Comparison of ENCODE assay signal across 8 cellular contexts in genomic region chr5:37774912-37775483, GRCh38.
DNase-seq lines count a peak whose midpoint lies in the region; TF ChIP-seq lines count a peak whose summit lies in the region.

No MANE protein-coding gene starts in this region.

- H3K9ac ChIP-seq in neural cell (ENCODE audit: low read length) = no peak overlapping the region

- H3K36me3 Mint-ChIP-seq in T-helper 2 cell treated with Interferon-gamma antibody and Interleukin-4, amounts not matched to agents 5 μg/mL and 100 μg/mL, for 36 hours (ENCODE audit: low read depth) = no peaks in the 10 kb centered on the region

- no peaks in the 10 kb centered on the region for H3K79me2 ChIP-seq in neural cell (replicated peaks; ENCODE audit: insufficient read depth, low read length)

- H3F3A ChIP-seq in neural cell (ENCODE audit: insufficient read depth, low read length, poor library complexity, severe bottlenecking) = no peaks in the 10 kb centered on the region

- H4K20me1 ChIP-seq in neural cell (ENCODE audit: insufficient read depth) = no peaks in the 10 kb centered on the region

- no peaks in the 10 kb centered on the region for H3K36me3 ChIP-seq in neural cell (ENCODE audit: insufficient read depth, low read length)

- H3K4me1 Mint-ChIP-seq in T-helper 2 cell treated with Interferon-gamma antibody and Interleukin-4, amounts not matched to agents 5 μg/mL and 100 μg/mL, for 36 hours (ENCODE audit: low read depth) = no peaks in the 10 kb centered on the region

- intact Hi-C loops in posterior vena cava (cut with DNase I) = no loop called here

- no peaks in the 10 kb centered on the region for H3K27me3 ChIP-seq in neural cell (ENCODE audit: insufficient read depth, low read depth, low read length)

- H3K4me3 ChIP-seq in neural cell (ENCODE audit: low read length) = no peak overlapping the region

- TF ChIP-seq CTCF in neural cell (IDR thresholded peaks at IDR 0.05; ENCODE audit: poor library complexity, severe bottlenecking) = peak; percentile 43

- H3K27ac Mint-ChIP-seq in T-helper 2 cell treated with Interferon-gamma antibody and Interleukin-4, amounts not matched to agents 5 μg/mL and 100 μg/mL, for 36 hours = no peak overlapping the region

- no peak overlapping the region for H3K27ac ChIP-seq in neural cell (ENCODE audit: low read length)

- no peak overlapping the region for H3K4me3 Mint-ChIP-seq in T-helper 2 cell treated with Interferon-gamma antibody and Interleukin-4, amounts not matched to agents 5 μg/mL and 100 μg/mL, for 36 hours

- H3K9me2 ChIP-seq in neural cell (ENCODE audit: insufficient read depth, low read length) = no peaks in the 10 kb centered on the region

- H3K4me2 ChIP-seq in neural cell (ENCODE audit: low read length) = no peak overlapping the region

- H3K27me3 Mint-ChIP-seq in T-helper 2 cell treated with Interferon-gamma antibody and Interleukin-4, amounts not matched to agents 5 μg/mL and 100 μg/mL, for 36 hours (ENCODE audit: low read depth) = peaks cover 4% of the 10 kb centered on the region

- no peak overlapping the region for H2AFZ ChIP-seq in neural cell (ENCODE audit: low read depth, low read length)

- DNase-seq in NCI-H1417 (lab: John Stamatoyannopoulos, UW) (peak in 2 of 3 experiments; percentile 3 to 33), NCI-H1417 treated with DMSO at 0.1 percent for 48 hours (lab: John Stamatoyannopoulos, UW) (no peak), KG1 (lab: John Stamatoyannopoulos, UW) (peak; percentile 2), astrocyte of the hippocampus (ENCODE audit: low read depth, low spot score) (peak; percentile 39), posterior vena cava (ENCODE audit: low spot score) (no peak), NCI-H1048 (lab: John Stamatoyannopoulos, UW) (no peak)
- no peak for DNase-seq in T-helper 2 cell treated with Interferon-gamma antibody and Interleukin-4, amounts not matched to agents 5 μg/mL and 100 μg/mL, for 36 hours (ENCODE audit: low spot score)

- peak; percentile 13 for TF ChIP-seq RAD21 in neural cell (conservative IDR thresholded peaks at IDR 0.05)

- no peak for TF ChIP-seq EP300 in neural cell (conservative IDR thresholded peaks at IDR 0.05; ENCODE audit: poor library complexity, severe bottlenecking)

- H3K9me3 ChIP-seq in neural cell (ENCODE audit: low read length) = peaks cover 5% of the 10 kb centered on the region

- H3K9me3 Mint-ChIP-seq in T-helper 2 cell treated with Interferon-gamma antibody and Interleukin-4, amounts not matched to agents 5 μg/mL and 100 μg/mL, for 36 hours = peaks cover 9% of the 10 kb centered on the region

TF ChIP-seq in neural cell, 6 proteins besides CTCF, POLR2A, EP300 and RAD21:
- TF ChIP-seq MXI1 (conservative IDR thresholded peaks at IDR 0.05; ENCODE audit: poor library complexity, severe bottlenecking) (no peak), SMC3 (conservative IDR thresholded peaks at IDR 0.05; ENCODE audit: poor library complexity) (no peak), TAF1 (IDR thresholded peaks at IDR 0.05; ENCODE audit: low read depth) (no peak), EZH2 (IDR thresholded peaks at IDR 0.05; ENCODE audit: borderline replicate concordance, insufficient read depth, low read length, poor library complexity, severe bottlenecking) (no peak), POLR2AphosphoS5 (IDR thresholded peaks at IDR 0.05) (no peak)
- TF ChIP-seq, protein P1, sequence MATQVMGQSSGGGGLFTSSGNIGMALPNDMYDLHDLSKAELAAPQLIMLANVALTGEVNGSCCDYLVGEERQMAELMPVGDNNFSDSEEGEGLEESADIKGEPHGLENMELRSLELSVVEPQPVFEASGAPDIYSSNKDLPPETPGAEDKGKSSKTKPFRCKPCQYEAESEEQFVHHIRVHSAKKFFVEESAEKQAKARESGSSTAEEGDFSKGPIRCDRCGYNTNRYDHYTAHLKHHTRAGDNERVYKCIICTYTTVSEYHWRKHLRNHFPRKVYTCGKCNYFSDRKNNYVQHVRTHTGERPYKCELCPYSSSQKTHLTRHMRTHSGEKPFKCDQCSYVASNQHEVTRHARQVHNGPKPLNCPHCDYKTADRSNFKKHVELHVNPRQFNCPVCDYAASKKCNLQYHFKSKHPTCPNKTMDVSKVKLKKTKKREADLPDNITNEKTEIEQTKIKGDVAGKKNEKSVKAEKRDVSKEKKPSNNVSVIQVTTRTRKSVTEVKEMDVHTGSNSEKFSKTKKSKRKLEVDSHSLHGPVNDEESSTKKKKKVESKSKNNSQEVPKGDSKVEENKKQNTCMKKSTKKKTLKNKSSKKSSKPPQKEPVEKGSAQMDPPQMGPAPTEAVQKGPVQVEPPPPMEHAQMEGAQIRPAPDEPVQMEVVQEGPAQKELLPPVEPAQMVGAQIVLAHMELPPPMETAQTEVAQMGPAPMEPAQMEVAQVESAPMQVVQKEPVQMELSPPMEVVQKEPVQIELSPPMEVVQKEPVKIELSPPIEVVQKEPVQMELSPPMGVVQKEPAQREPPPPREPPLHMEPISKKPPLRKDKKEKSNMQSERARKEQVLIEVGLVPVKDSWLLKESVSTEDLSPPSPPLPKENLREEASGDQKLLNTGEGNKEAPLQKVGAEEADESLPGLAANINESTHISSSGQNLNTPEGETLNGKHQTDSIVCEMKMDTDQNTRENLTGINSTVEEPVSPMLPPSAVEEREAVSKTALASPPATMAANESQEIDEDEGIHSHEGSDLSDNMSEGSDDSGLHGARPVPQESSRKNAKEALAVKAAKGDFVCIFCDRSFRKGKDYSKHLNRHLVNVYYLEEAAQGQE (IDR thresholded peaks at IDR 0.05; ENCODE audit: borderline replicate concordance) = no peak
TF ChIP-seq in neural cell: peak in this region for 0.

Comparison
In these comparisons a context has a peak if more than half of its experiments do, and no peak if none do; other contexts are left out.
1. DNase-seq: peak in NCI-H1417 (2 of 3), KG1 (single experiment) and astrocyte of the hippocampus (single experiment); none in NCI-H1417 treated with DMSO at 0.1 percent for 48 hours (single experiment), posterior vena cava (single experiment), NCI-H1048 (single experiment) and T-helper 2 cell treated with Interferon-gamma antibody and Interleukin-4, amounts not matched to agents 5 μg/mL and 100 μg/mL, for 36 hours (single experiment).